Comparison of ENCODE assay signal across 8 cellular contexts in genomic region chrX:48576108-48576507, GRCh38. TPM values are rescaled to one million over a fixed set of nuclear protein-coding genes. Genes with fewer than 3 reads are reported as not detected.
A peak's percentile ranks its signal among the peaks of the same experiment; 100 is the strongest.
DNase-seq lines count a peak whose midpoint lies in the region; ATAC-seq and TF ChIP-seq lines count a peak whose summit lies in the region.

No MANE protein-coding gene starts in this region.

- H2AFZ ChIP-seq in Loucy (ENCODE audit: low read length) = no peak overlapping the region
- no peak overlapping the region for H2AFZ ChIP-seq in neural cell (ENCODE audit: low read depth, low read length)

- H4K20me1 ChIP-seq in Loucy (ENCODE audit: insufficient read depth, low read length, poor library complexity, severe bottlenecking) (peaks cover 26% of the 10 kb centered on the region), neural cell (ENCODE audit: insufficient read depth) (no peaks in the 10 kb centered on the region)

- no peak for TF ChIP-seq EP300 in neural cell (conservative IDR thresholded peaks at IDR 0.05; ENCODE audit: poor library complexity, severe bottlenecking)

- H3K4me1 Mint-ChIP-seq in CD4-positive, alpha-beta memory T cell = peaks cover 7 to 35% (median 18%) of the 10 kb centered on the region in 4 donors
- H3K4me1 Mint-ChIP-seq in chondrocyte (ENCODE audit: low read depth) = peaks cover 29% of the 10 kb centered on the region

- ATAC-seq in GM19328 (IDR thresholded peaks at IDR 0.05; ENCODE audit: unreplicated experiment) (no peak), HG02588 (IDR thresholded peaks at IDR 0.05; ENCODE audit: unreplicated experiment) (no peak), HG03097 (IDR thresholded peaks at IDR 0.05; ENCODE audit: low FRiP score, unreplicated experiment) (no peak)

- no peak for TF ChIP-seq RAD21 in neural cell (conservative IDR thresholded peaks at IDR 0.05)

- H3K4me3 ChIP-seq in CD4-positive, alpha-beta memory T cell (ENCODE audit: low read length in 2 of 2) = no peak overlapping the region
- peak overlapping the region; percentile 99 for H3K4me3 ChIP-seq in Loucy (ENCODE audit: low read length, poor library complexity, severe bottlenecking)
- peak overlapping the region; percentile 87 for H3K4me3 ChIP-seq in neural cell (ENCODE audit: low read length)

- H3K9me3 ChIP-seq in CD4-positive, alpha-beta memory T cell (ENCODE audit: control insufficient read depth in 1 of 2, low read length in 2 of 2) = no peaks in the 10 kb centered on the region
- H3K9me3 ChIP-seq in Loucy (ENCODE audit: insufficient read depth, low read depth, low read length) (no peaks in the 10 kb centered on the region), neural cell (ENCODE audit: low read length) (no peaks in the 10 kb centered on the region)

- no peaks in the 10 kb centered on the region for H3K27me3 ChIP-seq in CD4-positive, alpha-beta memory T cell (ENCODE audit: insufficient read depth, low read length)
- H3K27me3 ChIP-seq in Loucy (ENCODE audit: insufficient read depth, low read length, poor library complexity, severe bottlenecking) = no peaks in the 10 kb centered on the region
- no peaks in the 10 kb centered on the region for H3K27me3 ChIP-seq in neural cell (ENCODE audit: insufficient read depth, low read depth, low read length)

- peak overlapping the region in 7 of 8 donors; percentile 20 to 69 (median 33) for H3K4me3 Mint-ChIP-seq in CD4-positive, alpha-beta memory T cell
- peak overlapping the region; percentile 98 for H3K4me3 Mint-ChIP-seq in chondrocyte (ENCODE audit: unreplicated experiment)

- intact Hi-C loops in CD4-positive, alpha-beta memory T cell (cut with micrococcal nuclease) = no loop called here

- peaks cover 35% of the 10 kb centered on the region for H3K36me3 ChIP-seq in CD4-positive, alpha-beta memory T cell (ENCODE audit: insufficient read depth, low read length)
- H3K36me3 ChIP-seq in Loucy (ENCODE audit: insufficient read depth, low read length) = peaks cover 33% of the 10 kb centered on the region; the same call in 1 of the 2 replicates
- H3K36me3 ChIP-seq in neural cell (ENCODE audit: insufficient read depth, low read length) = no peaks in the 10 kb centered on the region

- H3K36me3 Mint-ChIP-seq in CD4-positive, alpha-beta memory T cell = peaks cover 12 to 48% of the 10 kb centered on the region in 2 donors
- H3K36me3 Mint-ChIP-seq in chondrocyte (ENCODE audit: low read depth) = peaks cover 20% of the 10 kb centered on the region

- peak overlapping the region; percentile 53 to 100 (median 80) for H3K27ac Mint-ChIP-seq in CD4-positive, alpha-beta memory T cell
- H3K27ac Mint-ChIP-seq in chondrocyte (ENCODE audit: unreplicated experiment) = peak overlapping the region; percentile 68

- TF ChIP-seq CTCF in Loucy (conservative IDR thresholded peaks at IDR 0.05; ENCODE audit: low read length) = no peak
- TF ChIP-seq CTCF in chondrocyte (IDR thresholded peaks at IDR 0.05) = no peak
- no peak for TF ChIP-seq CTCF in neural cell (IDR thresholded peaks at IDR 0.05; ENCODE audit: poor library complexity, severe bottlenecking)

- H3F3A ChIP-seq in Loucy (ENCODE audit: low read depth) (no peaks in the 10 kb centered on the region), neural cell (ENCODE audit: insufficient read depth, low read length, poor library complexity, severe bottlenecking) (no peaks in the 10 kb centered on the region)

- peak overlapping the region; percentile 96 for H3K27ac ChIP-seq in CD4-positive, alpha-beta memory T cell (ENCODE audit: low read depth, low read length)
- H3K27ac ChIP-seq in neural cell (ENCODE audit: low read length) (no peak overlapping the region), substantia nigra (ENCODE audit: low read depth, low read length, poor library complexity, severe bottlenecking) (no peak overlapping the region)

- H3K4me1 ChIP-seq in CD4-positive, alpha-beta memory T cell (ENCODE audit: insufficient read depth, low read length) = peaks cover 17% of the 10 kb centered on the region
- H3K4me1 ChIP-seq in Loucy (ENCODE audit: insufficient read depth, low read length, poor library complexity, severe bottlenecking) = peaks cover 7% of the 10 kb centered on the region

- DNase-seq in CD4-positive, alpha-beta memory T cell = no peak
- DNase-seq in chondrocyte (ENCODE audit: low spot score) = no peak
- DNase-seq in substantia nigra (lab: John Stamatoyannopoulos, UW) = no peak

- peaks cover 34% of the 10 kb centered on the region for H3K79me2 ChIP-seq in Loucy (ENCODE audit: insufficient read depth, low read length)
- H3K79me2 ChIP-seq in neural cell (replicated peaks; ENCODE audit: insufficient read depth, low read length) = peaks cover 9% of the 10 kb centered on the region

- peak overlapping the region; percentile 94 for H3K9ac ChIP-seq in Loucy (ENCODE audit: low read depth, low read length, poor library complexity, severe bottlenecking)
- H3K9ac ChIP-seq in neural cell (ENCODE audit: low read length) = no peak overlapping the region

- no peaks in the 10 kb centered on the region for H3K27me3 Mint-ChIP-seq in CD4-positive, alpha-beta memory T cell
- no peaks in the 10 kb centered on the region for H3K27me3 Mint-ChIP-seq in chondrocyte (ENCODE audit: low read depth)

- H3K9me2 ChIP-seq in Loucy (replicated peaks; ENCODE audit: low read depth, low read length) (no peaks in the 10 kb centered on the region), neural cell (ENCODE audit: insufficient read depth, low read length) (no peaks in the 10 kb centered on the region)

- H3K4me2 ChIP-seq in Loucy (ENCODE audit: low read depth, low read length, poor library complexity, severe bottlenecking) (peak overlapping the region; percentile 96), neural cell (ENCODE audit: low read length) (no peak overlapping the region)

- CTCF ChIA-PET in CD4-positive, alpha-beta memory T cell (lab: Charles Lee; ENCODE audit: partially characterized antibody) = interaction anchor here (0.9 kb wide), 1 partner anchor 37 kb away, joined by 3 read pairs; the partner anchor contains the start of gene TBC1D25

- POLR2A ChIA-PET in CD4-positive, alpha-beta memory T cell (lab: Charles Lee; ENCODE audit: partially characterized antibody) = interaction anchor here (0.8 to 2.9 kb wide), 3 partner anchors 7 to 36 kb away, joined by 3 to 49 read pairs (median 5); partner anchors contain the start of gene TBC1D25

- H3K9me3 Mint-ChIP-seq in CD4-positive, alpha-beta memory T cell = peaks cover 0 to 6% (median 0%) of the 10 kb centered on the region in 8 donors
- peaks cover 4% of the 10 kb centered on the region for H3K9me3 Mint-ChIP-seq in chondrocyte (ENCODE audit: low read depth)

TF ChIP-seq in neural cell, 6 proteins besides CTCF, POLR2A, EP300 and RAD21:
- TF ChIP-seq TAF1 (IDR thresholded peaks at IDR 0.05; ENCODE audit: low read depth) = no peak
- TF ChIP-seq POLR2AphosphoS5 (IDR thresholded peaks at IDR 0.05) = no peak
- TF ChIP-seq MXI1 (conservative IDR thresholded peaks at IDR 0.05; ENCODE audit: poor library complexity, severe bottlenecking) = no peak
- TF ChIP-seq SMC3 (conservative IDR thresholded peaks at IDR 0.05; ENCODE audit: poor library complexity) = no peak

RNA-seq across cellular contexts. Expression of gene RBM3, which starts 1.8 kb away (rescaled TPM):
- total RNA-seq in CD4-positive, alpha-beta memory T cell = 100 to 1,000 TPM; 169 to 173 TPM
- 100 to 1,000 TPM; 247 to 282 TPM for polyA plus RNA-seq in CD4-positive, alpha-beta memory T cell
- total RNA-seq in chondrocyte = 224 to 303 TPM (median 283 TPM) in 3 replicates
- 327 and 378 TPM in 2 replicates for polyA plus RNA-seq in neural cell
- 144 and 147 TPM in 2 replicates for polyA minus RNA-seq in neural cell

RNA-seq across cellular contexts. Expression of gene WDR13, which starts 21.2 kb away (rescaled TPM):
- 10 to 100 TPM; 47.4 to 49.7 TPM for total RNA-seq in CD4-positive, alpha-beta memory T cell
- polyA plus RNA-seq in CD4-positive, alpha-beta memory T cell = 10 to 100 TPM; 41.8 to 67.9 TPM
- 87.7 to 92.9 TPM (median 92.3 TPM) in 3 replicates for total RNA-seq in chondrocyte
- 210 and 217 TPM in 2 replicates for polyA plus RNA-seq in neural cell
- polyA minus RNA-seq in neural cell = 110 and 126 TPM in 2 replicates

RNA-seq across cellular contexts. Expression of gene TBC1D25, which starts 36.6 kb away (rescaled TPM):
- total RNA-seq in CD4-positive, alpha-beta memory T cell = 10 to 100 TPM; 22.8 to 24.5 TPM
- polyA plus RNA-seq in CD4-positive, alpha-beta memory T cell = 10 to 100 TPM; 18.6 to 21.1 TPM
- 15.7 to 18.9 TPM (median 18.8 TPM) in 3 replicates for total RNA-seq in chondrocyte
- polyA plus RNA-seq in neural cell = 4.5 and 7.3 TPM in 2 replicates
- polyA minus RNA-seq in neural cell = 8.8 and 11.8 TPM in 2 replicates

RNA-seq across cellular contexts. Expression of gene EBP, which starts 54.5 kb away (rescaled TPM):
- 10 to 100 TPM; 32.1 to 35.9 TPM for total RNA-seq in CD4-positive, alpha-beta memory T cell
- 100 to 1,000 TPM in 1 of 2 donors, 10 to 100 TPM in 1; 80.5 to 130 TPM for polyA plus RNA-seq in CD4-positive, alpha-beta memory T cell
- 35.2 to 44.4 TPM (median 39.1 TPM) in 3 replicates for total RNA-seq in chondrocyte
- polyA plus RNA-seq in neural cell = 134 and 143 TPM in 2 replicates
- 42.9 and 44.1 TPM in 2 replicates for polyA minus RNA-seq in neural cell

Comparison
In these comparisons a context has a peak if more than half of its experiments do, and no peak if none do; other contexts are left out.
1. H3K4me3 ChIP-seq: peak in Loucy (single experiment) and neural cell (single experiment); none in CD4-positive, alpha-beta memory T cell (0 of 2).